Comparison of ENCODE assay signal across 2 cellular contexts in genomic region chr10:108899686-108900085, GRCh38.
TF ChIP-seq lines count a peak whose summit lies in the region.

No MANE protein-coding gene starts in this region.

TF ChIP-seq in GM23338, 12 proteins besides CTCF, POLR2A, EP300 and RAD21 (continued from another document):
- TF ChIP-seq, protein P1, sequence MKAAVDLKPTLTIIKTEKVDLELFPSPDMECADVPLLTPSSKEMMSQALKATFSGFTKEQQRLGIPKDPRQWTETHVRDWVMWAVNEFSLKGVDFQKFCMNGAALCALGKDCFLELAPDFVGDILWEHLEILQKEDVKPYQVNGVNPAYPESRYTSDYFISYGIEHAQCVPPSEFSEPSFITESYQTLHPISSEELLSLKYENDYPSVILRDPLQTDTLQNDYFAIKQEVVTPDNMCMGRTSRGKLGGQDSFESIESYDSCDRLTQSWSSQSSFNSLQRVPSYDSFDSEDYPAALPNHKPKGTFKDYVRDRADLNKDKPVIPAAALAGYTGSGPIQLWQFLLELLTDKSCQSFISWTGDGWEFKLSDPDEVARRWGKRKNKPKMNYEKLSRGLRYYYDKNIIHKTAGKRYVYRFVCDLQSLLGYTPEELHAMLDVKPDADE (IDR thresholded peaks at IDR 0.05): no peak
- no peak for TF ChIP-seq EZH2 (IDR thresholded peaks at IDR 0.05; ENCODE audit: low read depth, unreplicated experiment)
- TF ChIP-seq, protein P2, sequence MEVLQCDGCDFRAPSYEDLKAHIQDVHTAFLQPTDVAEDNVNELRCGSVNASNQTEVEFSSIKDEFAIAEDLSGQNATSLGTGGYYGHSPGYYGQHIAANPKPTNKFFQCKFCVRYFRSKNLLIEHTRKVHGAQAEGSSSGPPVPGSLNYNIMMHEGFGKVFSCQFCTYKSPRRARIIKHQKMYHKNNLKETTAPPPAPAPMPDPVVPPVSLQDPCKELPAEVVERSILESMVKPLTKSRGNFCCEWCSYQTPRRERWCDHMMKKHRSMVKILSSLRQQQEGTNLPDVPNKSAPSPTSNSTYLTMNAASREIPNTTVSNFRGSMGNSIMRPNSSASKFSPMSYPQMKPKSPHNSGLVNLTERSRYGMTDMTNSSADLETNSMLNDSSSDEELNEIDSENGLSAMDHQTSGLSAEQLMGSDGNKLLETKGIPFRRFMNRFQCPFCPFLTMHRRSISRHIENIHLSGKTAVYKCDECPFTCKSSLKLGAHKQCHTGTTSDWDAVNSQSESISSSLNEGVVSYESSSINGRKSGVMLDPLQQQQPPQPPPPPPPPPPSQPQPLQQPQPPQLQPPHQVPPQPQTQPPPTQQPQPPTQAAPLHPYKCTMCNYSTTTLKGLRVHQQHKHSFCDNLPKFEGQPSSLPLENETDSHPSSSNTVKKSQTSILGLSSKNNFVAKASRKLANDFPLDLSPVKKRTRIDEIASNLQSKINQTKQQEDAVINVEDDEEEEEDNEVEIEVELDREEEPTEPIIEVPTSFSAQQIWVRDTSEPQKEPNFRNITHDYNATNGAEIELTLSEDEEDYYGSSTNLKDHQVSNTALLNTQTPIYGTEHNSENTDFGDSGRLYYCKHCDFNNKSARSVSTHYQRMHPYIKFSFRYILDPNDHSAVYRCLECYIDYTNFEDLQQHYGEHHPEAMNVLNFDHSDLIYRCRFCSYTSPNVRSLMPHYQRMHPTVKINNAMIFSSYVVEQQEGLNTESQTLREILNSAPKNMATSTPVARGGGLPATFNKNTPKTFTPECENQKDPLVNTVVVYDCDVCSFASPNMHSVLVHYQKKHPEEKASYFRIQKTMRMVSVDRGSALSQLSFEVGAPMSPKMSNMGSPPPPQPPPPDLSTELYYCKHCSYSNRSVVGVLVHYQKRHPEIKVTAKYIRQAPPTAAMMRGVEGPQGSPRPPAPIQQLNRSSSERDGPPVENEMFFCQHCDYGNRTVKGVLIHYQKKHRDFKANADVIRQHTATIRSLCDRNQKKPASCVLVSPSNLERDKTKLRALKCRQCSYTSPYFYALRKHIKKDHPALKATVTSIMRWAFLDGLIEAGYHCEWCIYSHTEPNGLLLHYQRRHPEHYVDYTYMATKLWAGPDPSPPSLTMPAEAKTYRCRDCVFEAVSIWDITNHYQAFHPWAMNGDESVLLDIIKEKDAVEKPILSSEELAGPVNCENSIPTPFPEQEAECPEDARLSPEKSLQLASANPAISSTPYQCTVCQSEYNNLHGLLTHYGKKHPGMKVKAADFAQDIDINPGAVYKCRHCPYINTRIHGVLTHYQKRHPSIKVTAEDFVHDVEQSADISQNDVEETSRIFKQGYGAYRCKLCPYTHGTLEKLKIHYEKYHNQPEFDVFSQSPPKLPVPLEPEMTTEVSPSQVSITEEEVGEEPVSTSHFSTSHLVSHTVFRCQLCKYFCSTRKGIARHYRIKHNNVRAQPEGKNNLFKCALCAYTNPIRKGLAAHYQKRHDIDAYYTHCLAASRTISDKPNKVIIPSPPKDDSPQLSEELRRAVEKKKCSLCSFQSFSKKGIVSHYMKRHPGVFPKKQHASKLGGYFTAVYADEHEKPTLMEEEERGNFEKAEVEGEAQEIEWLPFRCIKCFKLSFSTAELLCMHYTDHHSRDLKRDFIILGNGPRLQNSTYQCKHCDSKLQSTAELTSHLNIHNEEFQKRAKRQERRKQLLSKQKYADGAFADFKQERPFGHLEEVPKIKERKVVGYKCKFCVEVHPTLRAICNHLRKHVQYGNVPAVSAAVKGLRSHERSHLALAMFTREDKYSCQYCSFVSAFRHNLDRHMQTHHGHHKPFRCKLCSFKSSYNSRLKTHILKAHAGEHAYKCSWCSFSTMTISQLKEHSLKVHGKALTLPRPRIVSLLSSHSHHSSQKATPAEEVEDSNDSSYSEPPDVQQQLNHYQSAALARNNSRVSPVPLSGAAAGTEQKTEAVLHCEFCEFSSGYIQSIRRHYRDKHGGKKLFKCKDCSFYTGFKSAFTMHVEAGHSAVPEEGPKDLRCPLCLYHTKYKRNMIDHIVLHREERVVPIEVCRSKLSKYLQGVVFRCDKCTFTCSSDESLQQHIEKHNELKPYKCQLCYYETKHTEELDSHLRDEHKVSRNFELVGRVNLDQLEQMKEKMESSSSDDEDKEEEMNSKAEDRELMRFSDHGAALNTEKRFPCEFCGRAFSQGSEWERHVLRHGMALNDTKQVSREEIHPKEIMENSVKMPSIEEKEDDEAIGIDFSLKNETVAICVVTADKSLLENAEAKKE (CRISPR knock-in tag; IDR thresholded peaks at IDR 0.05): no peak
- TF ChIP-seq ZNF331 (CRISPR knock-in tag; IDR thresholded peaks at IDR 0.05; ENCODE audit: low read depth): no peak
- TF ChIP-seq JUNB (IDR thresholded peaks at IDR 0.05; ENCODE audit: unreplicated experiment): no peak
- no peak for TF ChIP-seq ZNF114 (CRISPR knock-in tag; IDR thresholded peaks at IDR 0.05)
- TF ChIP-seq EZH2phosphoT487 (IDR thresholded peaks at IDR 0.05; ENCODE audit: unreplicated experiment): no peak
- TF ChIP-seq REST (IDR thresholded peaks at IDR 0.05; ENCODE audit: unreplicated experiment): no peak
- TF ChIP-seq POLR2AphosphoS5 (IDR thresholded peaks at IDR 0.05; ENCODE audit: low read depth): no peak
- TF ChIP-seq STAT1 (IDR thresholded peaks at IDR 0.05; ENCODE audit: unreplicated experiment): no peak
- TF ChIP-seq CREB1 (CRISPR knock-in tag; IDR thresholded peaks at IDR 0.05; ENCODE audit: low read depth): no peak

TF ChIP-seq in H1, 55 proteins besides CTCF, POLR2A, EP300 and RAD21 (continued from another document):
- TF ChIP-seq MAX (IDR thresholded peaks at IDR 0.05): no peak
- TF ChIP-seq TCF12 (IDR thresholded peaks at IDR 0.05; ENCODE audit: low read depth, low read length): no peak
- no peak for TF ChIP-seq ZNF274 (IDR thresholded peaks at IDR 0.05; ENCODE audit: borderline replicate concordance, extremely low read depth, low read length)
- no peak for TF ChIP-seq GTF2F1 (IDR thresholded peaks at IDR 0.05; ENCODE audit: borderline replicate concordance, low read depth, low read length)
- TF ChIP-seq CTBP2 (IDR thresholded peaks at IDR 0.05; ENCODE audit: borderline replicate concordance, insufficient read depth, insufficient read length, low read length): no peak
- TF ChIP-seq BCL11A (IDR thresholded peaks at IDR 0.05; ENCODE audit: low read depth in 2 of 2, low read length in 2 of 2): no peak
- no peak for TF ChIP-seq YY1 (IDR thresholded peaks at IDR 0.05; ENCODE audit: low read depth, low read length)
- TF ChIP-seq, protein P3, sequence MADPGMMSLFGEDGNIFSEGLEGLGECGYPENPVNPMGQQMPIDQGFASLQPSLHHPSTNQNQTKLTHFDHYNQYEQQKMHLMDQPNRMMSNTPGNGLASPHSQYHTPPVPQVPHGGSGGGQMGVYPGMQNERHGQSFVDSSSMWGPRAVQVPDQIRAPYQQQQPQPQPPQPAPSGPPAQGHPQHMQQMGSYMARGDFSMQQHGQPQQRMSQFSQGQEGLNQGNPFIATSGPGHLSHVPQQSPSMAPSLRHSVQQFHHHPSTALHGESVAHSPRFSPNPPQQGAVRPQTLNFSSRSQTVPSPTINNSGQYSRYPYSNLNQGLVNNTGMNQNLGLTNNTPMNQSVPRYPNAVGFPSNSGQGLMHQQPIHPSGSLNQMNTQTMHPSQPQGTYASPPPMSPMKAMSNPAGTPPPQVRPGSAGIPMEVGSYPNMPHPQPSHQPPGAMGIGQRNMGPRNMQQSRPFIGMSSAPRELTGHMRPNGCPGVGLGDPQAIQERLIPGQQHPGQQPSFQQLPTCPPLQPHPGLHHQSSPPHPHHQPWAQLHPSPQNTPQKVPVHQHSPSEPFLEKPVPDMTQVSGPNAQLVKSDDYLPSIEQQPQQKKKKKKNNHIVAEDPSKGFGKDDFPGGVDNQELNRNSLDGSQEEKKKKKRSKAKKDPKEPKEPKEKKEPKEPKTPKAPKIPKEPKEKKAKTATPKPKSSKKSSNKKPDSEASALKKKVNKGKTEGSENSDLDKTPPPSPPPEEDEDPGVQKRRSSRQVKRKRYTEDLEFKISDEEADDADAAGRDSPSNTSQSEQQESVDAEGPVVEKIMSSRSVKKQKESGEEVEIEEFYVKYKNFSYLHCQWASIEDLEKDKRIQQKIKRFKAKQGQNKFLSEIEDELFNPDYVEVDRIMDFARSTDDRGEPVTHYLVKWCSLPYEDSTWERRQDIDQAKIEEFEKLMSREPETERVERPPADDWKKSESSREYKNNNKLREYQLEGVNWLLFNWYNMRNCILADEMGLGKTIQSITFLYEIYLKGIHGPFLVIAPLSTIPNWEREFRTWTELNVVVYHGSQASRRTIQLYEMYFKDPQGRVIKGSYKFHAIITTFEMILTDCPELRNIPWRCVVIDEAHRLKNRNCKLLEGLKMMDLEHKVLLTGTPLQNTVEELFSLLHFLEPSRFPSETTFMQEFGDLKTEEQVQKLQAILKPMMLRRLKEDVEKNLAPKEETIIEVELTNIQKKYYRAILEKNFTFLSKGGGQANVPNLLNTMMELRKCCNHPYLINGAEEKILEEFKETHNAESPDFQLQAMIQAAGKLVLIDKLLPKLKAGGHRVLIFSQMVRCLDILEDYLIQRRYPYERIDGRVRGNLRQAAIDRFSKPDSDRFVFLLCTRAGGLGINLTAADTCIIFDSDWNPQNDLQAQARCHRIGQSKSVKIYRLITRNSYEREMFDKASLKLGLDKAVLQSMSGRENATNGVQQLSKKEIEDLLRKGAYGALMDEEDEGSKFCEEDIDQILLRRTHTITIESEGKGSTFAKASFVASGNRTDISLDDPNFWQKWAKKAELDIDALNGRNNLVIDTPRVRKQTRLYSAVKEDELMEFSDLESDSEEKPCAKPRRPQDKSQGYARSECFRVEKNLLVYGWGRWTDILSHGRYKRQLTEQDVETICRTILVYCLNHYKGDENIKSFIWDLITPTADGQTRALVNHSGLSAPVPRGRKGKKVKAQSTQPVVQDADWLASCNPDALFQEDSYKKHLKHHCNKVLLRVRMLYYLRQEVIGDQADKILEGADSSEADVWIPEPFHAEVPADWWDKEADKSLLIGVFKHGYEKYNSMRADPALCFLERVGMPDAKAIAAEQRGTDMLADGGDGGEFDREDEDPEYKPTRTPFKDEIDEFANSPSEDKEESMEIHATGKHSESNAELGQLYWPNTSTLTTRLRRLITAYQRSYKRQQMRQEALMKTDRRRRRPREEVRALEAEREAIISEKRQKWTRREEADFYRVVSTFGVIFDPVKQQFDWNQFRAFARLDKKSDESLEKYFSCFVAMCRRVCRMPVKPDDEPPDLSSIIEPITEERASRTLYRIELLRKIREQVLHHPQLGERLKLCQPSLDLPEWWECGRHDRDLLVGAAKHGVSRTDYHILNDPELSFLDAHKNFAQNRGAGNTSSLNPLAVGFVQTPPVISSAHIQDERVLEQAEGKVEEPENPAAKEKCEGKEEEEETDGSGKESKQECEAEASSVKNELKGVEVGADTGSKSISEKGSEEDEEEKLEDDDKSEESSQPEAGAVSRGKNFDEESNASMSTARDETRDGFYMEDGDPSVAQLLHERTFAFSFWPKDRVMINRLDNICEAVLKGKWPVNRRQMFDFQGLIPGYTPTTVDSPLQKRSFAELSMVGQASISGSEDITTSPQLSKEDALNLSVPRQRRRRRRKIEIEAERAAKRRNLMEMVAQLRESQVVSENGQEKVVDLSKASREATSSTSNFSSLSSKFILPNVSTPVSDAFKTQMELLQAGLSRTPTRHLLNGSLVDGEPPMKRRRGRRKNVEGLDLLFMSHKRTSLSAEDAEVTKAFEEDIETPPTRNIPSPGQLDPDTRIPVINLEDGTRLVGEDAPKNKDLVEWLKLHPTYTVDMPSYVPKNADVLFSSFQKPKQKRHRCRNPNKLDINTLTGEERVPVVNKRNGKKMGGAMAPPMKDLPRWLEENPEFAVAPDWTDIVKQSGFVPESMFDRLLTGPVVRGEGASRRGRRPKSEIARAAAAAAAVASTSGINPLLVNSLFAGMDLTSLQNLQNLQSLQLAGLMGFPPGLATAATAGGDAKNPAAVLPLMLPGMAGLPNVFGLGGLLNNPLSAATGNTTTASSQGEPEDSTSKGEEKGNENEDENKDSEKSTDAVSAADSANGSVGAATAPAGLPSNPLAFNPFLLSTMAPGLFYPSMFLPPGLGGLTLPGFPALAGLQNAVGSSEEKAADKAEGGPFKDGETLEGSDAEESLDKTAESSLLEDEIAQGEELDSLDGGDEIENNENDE (IDR thresholded peaks at IDR 0.05; ENCODE audit: insufficient replicate concordance, low read length): no peak
- no peak for TF ChIP-seq SIX5 (IDR thresholded peaks at IDR 0.05; ENCODE audit: low read depth, low read length)
- TF ChIP-seq E2F6 (IDR thresholded peaks at IDR 0.05): no peak
- TF ChIP-seq HDAC6 (IDR thresholded peaks at IDR 0.05; ENCODE audit: low read depth, low read length): no peak
- no peak for TF ChIP-seq BRCA1 (IDR thresholded peaks at IDR 0.05; ENCODE audit: low read depth, low read length)
TF ChIP-seq in H1: peak in this region for 0.
